Comparison of ENCODE assay signal across 1 cellular context in the genomic region with DNA sequence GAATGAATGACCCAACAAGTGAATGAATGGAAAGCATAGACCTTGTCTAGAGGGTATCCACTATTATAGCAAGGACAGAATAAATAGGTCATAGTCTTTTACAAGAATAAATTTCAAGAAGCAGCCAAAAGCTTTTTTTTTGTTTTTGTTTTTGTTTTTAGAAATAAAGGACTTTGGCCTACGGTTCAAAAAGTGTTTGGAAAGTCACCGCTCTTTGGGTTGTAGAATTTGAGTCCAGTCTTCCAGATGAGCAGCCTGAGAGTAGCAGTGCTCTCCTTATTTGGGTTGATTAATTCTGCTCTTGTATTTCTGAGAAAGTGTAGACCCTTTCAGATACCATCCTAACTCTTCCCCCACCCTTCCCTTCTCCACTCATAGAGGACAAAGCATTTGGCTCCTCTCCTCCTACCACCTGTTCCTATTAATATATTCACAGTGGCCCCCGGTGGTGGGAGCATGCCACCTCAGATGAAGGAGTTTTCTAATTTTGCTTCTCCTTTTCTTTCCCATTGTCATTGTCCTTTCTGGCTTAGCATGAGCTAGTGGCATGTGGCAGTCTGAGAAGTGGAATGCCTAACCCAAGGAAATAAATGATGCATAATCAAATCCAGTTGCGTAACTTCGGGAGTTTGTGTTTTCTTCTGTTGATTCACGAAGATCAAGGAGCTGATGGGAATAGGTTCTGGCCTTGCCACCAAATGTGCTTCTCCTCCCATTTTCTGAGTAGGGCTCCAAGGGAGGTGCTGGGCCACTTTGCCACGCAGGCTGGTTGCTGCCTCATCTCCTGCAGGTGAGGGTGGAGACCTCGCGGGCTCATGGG.
A peak's percentile ranks its signal among the peaks of the same experiment; 100 is the strongest.
TF ChIP-seq lines count a peak whose summit lies in the region.

No MANE protein-coding gene starts in this region.

TF ChIP-seq in HepG2, 621 proteins besides CTCF, POLR2A, EP300 and RAD21 (continued from another document):
- TF ChIP-seq HNF1B (CRISPR knock-in tag; IDR thresholded peaks at IDR 0.05), result 0 out of 2 replicates have a peak, but pooled peaks have one; percentile 47
- TF ChIP-seq GATAD2A (CRISPR knock-in tag; IDR thresholded peaks at IDR 0.05), result 0 out of 2 replicates have a peak, but pooled peaks have one; percentile 20
- TF ChIP-seq BRD4 (CRISPR knock-in tag; IDR thresholded peaks at IDR 0.05), result no peak
- no peak for TF ChIP-seq ATF1 (CRISPR knock-in tag; IDR thresholded peaks at IDR 0.05)
- TF ChIP-seq SMC3 (IDR thresholded peaks at IDR 0.05; ENCODE audit: low read length), result peak; percentile 54; the same call in 1 of the 2 replicates
- TF ChIP-seq, protein P1, sequence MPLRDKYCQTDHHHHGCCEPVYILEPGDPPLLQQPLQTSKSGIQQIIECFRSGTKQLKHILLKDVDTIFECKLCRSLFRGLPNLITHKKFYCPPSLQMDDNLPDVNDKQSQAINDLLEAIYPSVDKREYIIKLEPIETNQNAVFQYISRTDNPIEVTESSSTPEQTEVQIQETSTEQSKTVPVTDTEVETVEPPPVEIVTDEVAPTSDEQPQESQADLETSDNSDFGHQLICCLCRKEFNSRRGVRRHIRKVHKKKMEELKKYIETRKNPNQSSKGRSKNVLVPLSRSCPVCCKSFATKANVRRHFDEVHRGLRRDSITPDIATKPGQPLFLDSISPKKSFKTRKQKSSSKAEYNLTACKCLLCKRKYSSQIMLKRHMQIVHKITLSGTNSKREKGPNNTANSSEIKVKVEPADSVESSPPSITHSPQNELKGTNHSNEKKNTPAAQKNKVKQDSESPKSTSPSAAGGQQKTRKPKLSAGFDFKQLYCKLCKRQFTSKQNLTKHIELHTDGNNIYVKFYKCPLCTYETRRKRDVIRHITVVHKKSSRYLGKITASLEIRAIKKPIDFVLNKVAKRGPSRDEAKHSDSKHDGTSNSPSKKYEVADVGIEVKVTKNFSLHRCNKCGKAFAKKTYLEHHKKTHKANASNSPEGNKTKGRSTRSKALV (CRISPR knock-in tag; IDR thresholded peaks at IDR 0.05), result no peak
- 0 out of 2 replicates have a peak, but pooled peaks have one; percentile 16 for TF ChIP-seq SOX5 (CRISPR knock-in tag; IDR thresholded peaks at IDR 0.05; ENCODE audit: borderline replicate concordance)
- TF ChIP-seq STAG1 (CRISPR knock-in tag; IDR thresholded peaks at IDR 0.05), result peak; percentile 83
- TF ChIP-seq, protein P2, sequence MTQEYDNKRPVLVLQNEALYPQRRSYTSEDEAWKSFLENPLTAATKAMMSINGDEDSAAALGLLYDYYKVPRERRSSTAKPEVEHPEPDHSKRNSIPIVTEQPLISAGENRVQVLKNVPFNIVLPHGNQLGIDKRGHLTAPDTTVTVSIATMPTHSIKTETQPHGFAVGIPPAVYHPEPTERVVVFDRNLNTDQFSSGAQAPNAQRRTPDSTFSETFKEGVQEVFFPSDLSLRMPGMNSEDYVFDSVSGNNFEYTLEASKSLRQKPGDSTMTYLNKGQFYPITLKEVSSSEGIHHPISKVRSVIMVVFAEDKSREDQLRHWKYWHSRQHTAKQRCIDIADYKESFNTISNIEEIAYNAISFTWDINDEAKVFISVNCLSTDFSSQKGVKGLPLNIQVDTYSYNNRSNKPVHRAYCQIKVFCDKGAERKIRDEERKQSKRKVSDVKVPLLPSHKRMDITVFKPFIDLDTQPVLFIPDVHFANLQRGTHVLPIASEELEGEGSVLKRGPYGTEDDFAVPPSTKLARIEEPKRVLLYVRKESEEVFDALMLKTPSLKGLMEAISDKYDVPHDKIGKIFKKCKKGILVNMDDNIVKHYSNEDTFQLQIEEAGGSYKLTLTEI (CRISPR knock-in tag; conservative IDR thresholded peaks at IDR 0.05), result no peak
- TF ChIP-seq, protein P3, sequence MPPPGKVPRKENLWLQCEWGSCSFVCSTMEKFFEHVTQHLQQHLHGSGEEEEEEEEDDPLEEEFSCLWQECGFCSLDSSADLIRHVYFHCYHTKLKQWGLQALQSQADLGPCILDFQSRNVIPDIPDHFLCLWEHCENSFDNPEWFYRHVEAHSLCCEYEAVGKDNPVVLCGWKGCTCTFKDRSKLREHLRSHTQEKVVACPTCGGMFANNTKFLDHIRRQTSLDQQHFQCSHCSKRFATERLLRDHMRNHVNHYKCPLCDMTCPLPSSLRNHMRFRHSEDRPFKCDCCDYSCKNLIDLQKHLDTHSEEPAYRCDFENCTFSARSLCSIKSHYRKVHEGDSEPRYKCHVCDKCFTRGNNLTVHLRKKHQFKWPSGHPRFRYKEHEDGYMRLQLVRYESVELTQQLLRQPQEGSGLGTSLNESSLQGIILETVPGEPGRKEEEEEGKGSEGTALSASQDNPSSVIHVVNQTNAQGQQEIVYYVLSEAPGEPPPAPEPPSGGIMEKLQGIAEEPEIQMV (CRISPR knock-in tag; IDR thresholded peaks at IDR 0.05; ENCODE audit: low read depth), result no peak
- TF ChIP-seq SOX6 (IDR thresholded peaks at IDR 0.05), result no peak
- TF ChIP-seq SOX6 (CRISPR knock-in tag; IDR thresholded peaks at IDR 0.05), result peak; percentile 61
- no peak for TF ChIP-seq STAT5B (CRISPR knock-in tag; IDR thresholded peaks at IDR 0.05)
- TF ChIP-seq PATZ1 (CRISPR knock-in tag; IDR thresholded peaks at IDR 0.05), result 0 out of 2 replicates have a peak, but pooled peaks have one; percentile 30
- TF ChIP-seq, protein P4, sequence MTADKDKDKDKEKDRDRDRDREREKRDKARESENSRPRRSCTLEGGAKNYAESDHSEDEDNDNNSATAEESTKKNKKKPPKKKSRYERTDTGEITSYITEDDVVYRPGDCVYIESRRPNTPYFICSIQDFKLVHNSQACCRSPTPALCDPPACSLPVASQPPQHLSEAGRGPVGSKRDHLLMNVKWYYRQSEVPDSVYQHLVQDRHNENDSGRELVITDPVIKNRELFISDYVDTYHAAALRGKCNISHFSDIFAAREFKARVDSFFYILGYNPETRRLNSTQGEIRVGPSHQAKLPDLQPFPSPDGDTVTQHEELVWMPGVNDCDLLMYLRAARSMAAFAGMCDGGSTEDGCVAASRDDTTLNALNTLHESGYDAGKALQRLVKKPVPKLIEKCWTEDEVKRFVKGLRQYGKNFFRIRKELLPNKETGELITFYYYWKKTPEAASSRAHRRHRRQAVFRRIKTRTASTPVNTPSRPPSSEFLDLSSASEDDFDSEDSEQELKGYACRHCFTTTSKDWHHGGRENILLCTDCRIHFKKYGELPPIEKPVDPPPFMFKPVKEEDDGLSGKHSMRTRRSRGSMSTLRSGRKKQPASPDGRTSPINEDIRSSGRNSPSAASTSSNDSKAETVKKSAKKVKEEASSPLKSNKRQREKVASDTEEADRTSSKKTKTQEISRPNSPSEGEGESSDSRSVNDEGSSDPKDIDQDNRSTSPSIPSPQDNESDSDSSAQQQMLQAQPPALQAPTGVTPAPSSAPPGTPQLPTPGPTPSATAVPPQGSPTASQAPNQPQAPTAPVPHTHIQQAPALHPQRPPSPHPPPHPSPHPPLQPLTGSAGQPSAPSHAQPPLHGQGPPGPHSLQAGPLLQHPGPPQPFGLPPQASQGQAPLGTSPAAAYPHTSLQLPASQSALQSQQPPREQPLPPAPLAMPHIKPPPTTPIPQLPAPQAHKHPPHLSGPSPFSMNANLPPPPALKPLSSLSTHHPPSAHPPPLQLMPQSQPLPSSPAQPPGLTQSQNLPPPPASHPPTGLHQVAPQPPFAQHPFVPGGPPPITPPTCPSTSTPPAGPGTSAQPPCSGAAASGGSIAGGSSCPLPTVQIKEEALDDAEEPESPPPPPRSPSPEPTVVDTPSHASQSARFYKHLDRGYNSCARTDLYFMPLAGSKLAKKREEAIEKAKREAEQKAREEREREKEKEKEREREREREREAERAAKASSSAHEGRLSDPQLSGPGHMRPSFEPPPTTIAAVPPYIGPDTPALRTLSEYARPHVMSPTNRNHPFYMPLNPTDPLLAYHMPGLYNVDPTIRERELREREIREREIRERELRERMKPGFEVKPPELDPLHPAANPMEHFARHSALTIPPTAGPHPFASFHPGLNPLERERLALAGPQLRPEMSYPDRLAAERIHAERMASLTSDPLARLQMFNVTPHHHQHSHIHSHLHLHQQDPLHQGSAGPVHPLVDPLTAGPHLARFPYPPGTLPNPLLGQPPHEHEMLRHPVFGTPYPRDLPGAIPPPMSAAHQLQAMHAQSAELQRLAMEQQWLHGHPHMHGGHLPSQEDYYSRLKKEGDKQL (CRISPR knock-in tag; IDR thresholded peaks at IDR 0.05; ENCODE audit: low read depth), result no peak
- no peak for TF ChIP-seq ZFP62 (CRISPR knock-in tag; IDR thresholded peaks at IDR 0.05)
- TF ChIP-seq ZNF746 (CRISPR knock-in tag; IDR thresholded peaks at IDR 0.05), result no peak
- TF ChIP-seq CEBPB (IDR thresholded peaks at IDR 0.05; ENCODE audit: borderline replicate concordance, low read depth, low read length), result peak; percentile 59; the same call in 1 of the 2 replicates
- no peak for TF ChIP-seq RFX3 (CRISPR knock-in tag; IDR thresholded peaks at IDR 0.05)
- no peak for TF ChIP-seq MTF2 (CRISPR knock-in tag; IDR thresholded peaks at IDR 0.05; ENCODE audit: borderline replicate concordance)
